24 cellular contexts compared by ENCODE assay signal in the genomic region with DNA sequence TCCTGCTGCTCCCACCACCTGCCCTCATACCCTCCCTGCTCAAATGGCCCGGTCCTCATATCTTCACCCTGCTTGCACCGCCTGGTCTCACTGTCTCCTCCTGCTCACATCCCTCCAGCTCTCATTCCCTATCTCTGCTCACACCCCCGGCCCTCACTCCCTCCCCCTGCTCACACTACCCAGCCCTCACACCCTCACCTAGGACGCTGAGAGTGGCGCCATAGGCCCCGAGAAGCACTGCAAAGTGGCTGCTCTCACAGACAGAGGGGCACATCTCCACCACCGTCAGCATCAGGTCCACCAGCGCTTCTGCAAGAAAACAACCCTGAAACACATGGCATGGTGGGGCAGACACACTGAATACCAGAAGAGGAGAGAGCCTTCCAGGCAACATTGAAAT. TPM values are rescaled to one million over a fixed set of nuclear protein-coding genes. Genes with fewer than 3 reads are reported as not detected.
A peak's percentile ranks its signal among the peaks of the same experiment; 100 is the strongest.
DNase-seq lines count a peak whose midpoint lies in the region; ATAC-seq and TF ChIP-seq lines count a peak whose summit lies in the region.
"Had no signal": no experiment of that assay in that cellular context is flagged by ENCODE, and none has a peak within 500 bp of the region (broad histone marks: within the 10 kb centered on the region; RNA-seq: fewer than 3 reads in every experiment).

No MANE protein-coding gene starts in this region.

- H3K27me3 ChIP-seq in testis, result no peaks in the 10 kb centered on the region
- H3K27me3 ChIP-seq: BLaER1, suprapubic skin had no signal

- no peaks in the 10 kb centered on the region for H3K9me3 ChIP-seq in testis
- H3K9me3 ChIP-seq: BLaER1, suprapubic skin had no signal

- ATAC-seq in activated naive CD8-positive, alpha-beta T cell treated with anti-CD3 and anti-CD28 coated beads, Interleukin-2, amount 50 U/mL, for 24 hours, result peak; percentile 27
- no peak for ATAC-seq in memory B cell (ENCODE audit: low read depth)
- ATAC-seq in activated T-cell treated with anti-CD3 and anti-CD28 coated beads, Interleukin-2, amount 50 U/mL, for 72 hours (replicated peaks in 1 of 2), result no peak
- ATAC-seq: HepG2 had no signal

- intact Hi-C loops in testis (cut with DNase I; ENCODE audit: low total_unique reads), result no loop called here

- no peak overlapping the region for H3K4me3 ChIP-seq in testis
- H3K4me3 ChIP-seq: BLaER1, lung, SK-N-MC, smooth muscle cell, suprapubic skin had no signal

- TF ChIP-seq CTCF in brain (conservative IDR thresholded peaks at IDR 0.05) (no peak), testis (IDR thresholded peaks at IDR 0.05) (no peak)

- 77 to 81% methylated on average over 8 of the region's 8 CpGs for WGBS in testis, 2 donors

- no peaks in the 10 kb centered on the region for H3K27me3 Mint-ChIP-seq in activated naive CD8-positive, alpha-beta T cell treated with anti-CD3 and anti-CD28 coated beads, Interleukin-2, amount 50 U/mL, for 24 hours
- H3K27me3 Mint-ChIP-seq in activated naive CD8-positive, alpha-beta T cell treated with anti-CD3 and anti-CD28 coated beads for 36 hours, result no peaks in the 10 kb centered on the region
- H3K27me3 Mint-ChIP-seq in brain (no peaks in the 10 kb centered on the region), memory B cell (no peaks in the 10 kb centered on the region)
- no peaks in the 10 kb centered on the region for H3K27me3 Mint-ChIP-seq in activated T-cell treated with anti-CD3 and anti-CD28 coated beads, Interleukin-2, amount 50 U/mL, for 72 hours (ENCODE audit: low read depth)

- peak overlapping the region; percentile 5 to 40 for H3K27ac ChIP-seq in testis
- H3K27ac ChIP-seq: BLaER1, HL-60, SK-N-MC, suprapubic skin had no signal

- TF ChIP-seq POLR2A in testis (IDR thresholded peaks at IDR 0.05), result no peak

- peaks cover 72% of the 10 kb centered on the region for H3K36me3 Mint-ChIP-seq in activated naive CD8-positive, alpha-beta T cell treated with anti-CD3 and anti-CD28 coated beads, Interleukin-2, amount 50 U/mL, for 24 hours (ENCODE audit: low read depth)
- peaks cover 56% of the 10 kb centered on the region for H3K36me3 Mint-ChIP-seq in activated naive CD8-positive, alpha-beta T cell treated with anti-CD3 and anti-CD28 coated beads for 36 hours
- peaks cover 84% of the 10 kb centered on the region for H3K36me3 Mint-ChIP-seq in brain
- peaks cover 71% of the 10 kb centered on the region for H3K36me3 Mint-ChIP-seq in memory B cell
- peaks cover 8 to 31% of the 10 kb centered on the region in 2 donors for H3K36me3 Mint-ChIP-seq in activated T-cell treated with anti-CD3 and anti-CD28 coated beads, Interleukin-2, amount 50 U/mL, for 72 hours (ENCODE audit: insufficient read depth in 2 of 2)

- H3K4me3 Mint-ChIP-seq in activated naive CD8-positive, alpha-beta T cell treated with anti-CD3 and anti-CD28 coated beads, Interleukin-2, amount 50 U/mL, for 24 hours, result no peak overlapping the region
- H3K4me3 Mint-ChIP-seq in activated naive CD8-positive, alpha-beta T cell treated with anti-CD3 and anti-CD28 coated beads for 36 hours, result no peak overlapping the region
- H3K4me3 Mint-ChIP-seq in brain (no peak overlapping the region), memory B cell (no peak overlapping the region)
- no peak overlapping the region for H3K4me3 Mint-ChIP-seq in activated T-cell treated with anti-CD3 and anti-CD28 coated beads, Interleukin-2, amount 50 U/mL, for 72 hours
- H3K4me3 Mint-ChIP-seq: T-helper 1 cell treated with Interleukin-12 subunit alpha and Interleukin-12 subunit beta and Interleukin-4 antibody, amounts not matched to agents 30 μg/mL and 1 μg/mL, for 36 hours had no signal

- H3K9me3 Mint-ChIP-seq in activated naive CD8-positive, alpha-beta T cell treated with anti-CD3 and anti-CD28 coated beads, Interleukin-2, amount 50 U/mL, for 24 hours, result no peaks in the 10 kb centered on the region
- H3K9me3 Mint-ChIP-seq in activated naive CD8-positive, alpha-beta T cell treated with anti-CD3 and anti-CD28 coated beads for 36 hours, result no peaks in the 10 kb centered on the region
- peaks cover 2 to 7% (median 4%) of the 10 kb centered on the region in 5 experiments for H3K9me3 Mint-ChIP-seq in brain
- H3K9me3 Mint-ChIP-seq in memory B cell, result peaks cover 1% of the 10 kb centered on the region
- no peaks in the 10 kb centered on the region for H3K9me3 Mint-ChIP-seq in activated T-cell treated with anti-CD3 and anti-CD28 coated beads, Interleukin-2, amount 50 U/mL, for 72 hours
- H3K9me3 Mint-ChIP-seq: T-helper 1 cell treated with Interleukin-12 subunit alpha and Interleukin-12 subunit beta and Interleukin-4 antibody, amounts not matched to agents 30 μg/mL and 1 μg/mL, for 36 hours had no signal

- peaks cover 14% of the 10 kb centered on the region for H3K4me1 ChIP-seq in testis
- H3K4me1 ChIP-seq: BLaER1, suprapubic skin had no signal

- H3K27ac Mint-ChIP-seq in activated naive CD8-positive, alpha-beta T cell treated with anti-CD3 and anti-CD28 coated beads, Interleukin-2, amount 50 U/mL, for 24 hours, result no peak overlapping the region
- no peak overlapping the region for H3K27ac Mint-ChIP-seq in activated naive CD8-positive, alpha-beta T cell treated with anti-CD3 and anti-CD28 coated beads for 36 hours
- peak overlapping the region in 3 of 5 experiments; percentile 14 to 91 (median 75) for H3K27ac Mint-ChIP-seq in brain
- peak overlapping the region; percentile 18 for H3K27ac Mint-ChIP-seq in memory B cell
- no peak overlapping the region for H3K27ac Mint-ChIP-seq in activated T-cell treated with anti-CD3 and anti-CD28 coated beads, Interleukin-2, amount 50 U/mL, for 72 hours
- H3K27ac Mint-ChIP-seq: T-helper 1 cell treated with Interleukin-12 subunit alpha and Interleukin-12 subunit beta and Interleukin-4 antibody, amounts not matched to agents 30 μg/mL and 1 μg/mL, for 36 hours had no signal

- no peaks in the 10 kb centered on the region for H3K36me3 ChIP-seq in testis (ENCODE audit: low read depth, missing control alignments)

- H3K4me1 Mint-ChIP-seq in activated naive CD8-positive, alpha-beta T cell treated with anti-CD3 and anti-CD28 coated beads, Interleukin-2, amount 50 U/mL, for 24 hours, result no peaks in the 10 kb centered on the region
- H3K4me1 Mint-ChIP-seq in activated naive CD8-positive, alpha-beta T cell treated with anti-CD3 and anti-CD28 coated beads for 36 hours, result peaks cover 5% of the 10 kb centered on the region
- H3K4me1 Mint-ChIP-seq in brain (peaks cover 25% of the 10 kb centered on the region), memory B cell (no peaks in the 10 kb centered on the region)
- no peaks in the 10 kb centered on the region for H3K4me1 Mint-ChIP-seq in activated T-cell treated with anti-CD3 and anti-CD28 coated beads, Interleukin-2, amount 50 U/mL, for 72 hours (ENCODE audit: low read depth)

- no peak for DNase-seq in activated naive CD8-positive, alpha-beta T cell treated with anti-CD3 and anti-CD28 coated beads, Interleukin-2, amount 50 U/mL, for 24 hours
- DNase-seq in activated naive CD8-positive, alpha-beta T cell treated with anti-CD3 and anti-CD28 coated beads for 36 hours, result no peak
- no peak for DNase-seq in memory B cell (ENCODE audit: low spot score in 2 of 2)
- no peak for DNase-seq in testis
- DNase-seq in NCI-H345 (lab: John Stamatoyannopoulos, UW), result no peak
- no peak for DNase-seq in activated T-cell treated with anti-CD3 and anti-CD28 coated beads, Interleukin-2, amount 50 U/mL, for 72 hours
- DNase-seq in hepatic stellate cell (ENCODE audit: low spot score), result no peak
- DNase-seq: DMS79; Kasumi-1; kidney; NCI-H187 treated with DMSO at 0.1 percent for 48 hours; stimulated activated CD4-positive, alpha-beta T cell treated with anti-CD3 and anti-CD28 coated beads, Interleukin-2, amount 100 ng/mL, for 24 hours had no signal

RNA-seq across cellular contexts. Expression of a gene that starts 38.6 kb away (rescaled TPM):
- total RNA-seq in activated naive CD8-positive, alpha-beta T cell treated with anti-CD3 and anti-CD28 coated beads for 36 hours, result not detected
- polyA plus RNA-seq in brain (ENCODE audit: insufficient read depth, low read depth, low replicate concordance), result 0.92 TPM
- total RNA-seq in testis, result 1 to 10 TPM; 1.4 to 2.2 TPM
- 4.0 TPM for polyA plus RNA-seq in testis (ENCODE audit: insufficient read depth, low read depth, low replicate concordance)
- total RNA-seq in activated T-cell treated with anti-CD3 and anti-CD28 coated beads, Interleukin-2, amount 50 U/mL, for 72 hours, result not detected
- total RNA-seq: dermis blood vessel endothelial cell, glomerular endothelial cell, kidney, RPMI7951, smooth muscle cell had no signal
- polyA plus RNA-seq: smooth muscle cell had no signal

RNA-seq across cellular contexts. Expression of a gene that starts 55.6 kb away (rescaled TPM):
- 10 to 100 TPM; 35.6 to 38.4 TPM for total RNA-seq in activated naive CD8-positive, alpha-beta T cell treated with anti-CD3 and anti-CD28 coated beads for 36 hours
- polyA plus RNA-seq in brain (ENCODE audit: insufficient read depth, low read depth, low replicate concordance) (8.1 TPM), testis (ENCODE audit: insufficient read depth, low read depth, low replicate concordance) (16.6 TPM)
- 10 to 100 TPM; 38.8 to 41.4 TPM for total RNA-seq in testis
- total RNA-seq in activated T-cell treated with anti-CD3 and anti-CD28 coated beads, Interleukin-2, amount 50 U/mL, for 72 hours, result 10 to 100 TPM; 15.4 to 16.7 TPM

RNA-seq across cellular contexts. Expression of a gene that starts 58.4 kb away (rescaled TPM):
- total RNA-seq in activated naive CD8-positive, alpha-beta T cell treated with anti-CD3 and anti-CD28 coated beads for 36 hours, result 10 to 100 TPM; 36.3 to 38.5 TPM
- polyA plus RNA-seq in brain (ENCODE audit: insufficient read depth, low read depth, low replicate concordance) (12.7 TPM), testis (ENCODE audit: insufficient read depth, low read depth, low replicate concordance) (34.4 TPM)
- 10 to 100 TPM; 27.8 to 32.6 TPM for total RNA-seq in testis
- total RNA-seq in activated T-cell treated with anti-CD3 and anti-CD28 coated beads, Interleukin-2, amount 50 U/mL, for 72 hours, result 10 to 100 TPM; 22.4 to 26.2 TPM

Comparison
In these comparisons a context has a peak if more than half of its experiments do, and no peak if none do; other contexts are left out.
1. H3K27ac Mint-ChIP-seq: peak in brain (3 of 5) and memory B cell (single experiment); none in activated naive CD8-positive, alpha-beta T cell treated with anti-CD3 and anti-CD28 coated beads, Interleukin-2, amount 50 U/mL, for 24 hours (single experiment), activated naive CD8-positive, alpha-beta T cell treated with anti-CD3 and anti-CD28 coated beads for 36 hours (single experiment) and activated T-cell treated with anti-CD3 and anti-CD28 coated beads, Interleukin-2, amount 50 U/mL, for 72 hours (single experiment).